In genomic region chr2:35708411-35708810, GRCh38 we compare ENCODE assay signal across 25 cellular contexts.
DNase-seq lines count a peak whose midpoint lies in the region; ATAC-seq, FAIRE-seq and TF ChIP-seq lines count a peak whose summit lies in the region.
"Had no signal": no experiment of that assay in that cellular context is flagged by ENCODE, and none has a peak within 500 bp of the region (broad histone marks: within the 10 kb centered on the region; RNA-seq: fewer than 3 reads in every experiment).

No MANE protein-coding gene starts in this region.

- H3K27me3 ChIP-seq in HepG2 (ENCODE audit: control insufficient read depth in 1 of 2, insufficient read depth in 2 of 2, low read length in 2 of 2) = no peaks in the 10 kb centered on the region
- H3K27me3 ChIP-seq in right lobe of liver = no peaks in the 10 kb centered on the region
- H3K27me3 ChIP-seq in osteoblast (ENCODE audit: insufficient read depth, low read length) = no peaks in the 10 kb centered on the region
- H3K27me3 ChIP-seq in brain microvascular endothelial cell (replicated peaks) = no peaks in the 10 kb centered on the region
- H3K27me3 ChIP-seq: BE2C; BLaER1 treated with 17β-estradiol and CSF1 and Interleukin-3, amounts not matched to agents 10 nM and 100 nM had no signal

- in situ Hi-C loops in HepG2 (cut with HindIII; ENCODE audit: extremely low pct_ligation_motif_present, low pct_unique_long_range_greater_than_20kb) = no loop called here
- in situ Hi-C loops in brain microvascular endothelial cell (cut with HindIII; ENCODE audit: low pct_ligation_motif_present, low sequenced_read_pairs) = no loop called here

- TF ChIP-seq POLR2A in HepG2 (IDR thresholded peaks at IDR 0.05; ENCODE audit: insufficient read depth in 1 of 2, low read depth in 2 of 2, low read length in 2 of 2) (no peak), right lobe of liver (IDR thresholded peaks at IDR 0.05) (no peak)

- H3K27ac ChIP-seq in HepG2 (ENCODE audit: extremely low read length, insufficient read depth, low read length) (no peak overlapping the region), right lobe of liver (no peak overlapping the region), osteoblast (ENCODE audit: low read depth, low read length) (no peak overlapping the region), brain microvascular endothelial cell (no peak overlapping the region)
- H3K27ac ChIP-seq: A549; BLaER1 treated with 17β-estradiol and CSF1 and Interleukin-3, amounts not matched to agents 10 nM and 100 nM had no signal

- POLR2A ChIA-PET in HepG2 (lab: Yijun Ruan, JAX) = no interaction called here

- TF ChIP-seq EP300 in HepG2 (IDR thresholded peaks at IDR 0.05; ENCODE audit: low read depth in 2 of 2, low read length in 2 of 2) (no peak), HepG2 (CRISPR knock-in tag; IDR thresholded peaks at IDR 0.05; ENCODE audit: borderline replicate concordance) (no peak)

- no TSS peak for BruUV-seq in HepG2 (replicated peaks; lab: Mats Ljungman, UMichigan)

- H3K36me3 ChIP-seq in HepG2 (replicated peaks in 1 of 2; ENCODE audit: control insufficient read depth in 1 of 2, insufficient read depth in 2 of 2, low read length in 2 of 2) (no peaks in the 10 kb centered on the region), right lobe of liver (no peaks in the 10 kb centered on the region), osteoblast (ENCODE audit: insufficient read depth, low read length) (no peaks in the 10 kb centered on the region), brain microvascular endothelial cell (replicated peaks) (no peaks in the 10 kb centered on the region)
- H3K36me3 ChIP-seq: BE2C; BLaER1 treated with 17β-estradiol and CSF1 and Interleukin-3, amounts not matched to agents 10 nM and 100 nM had no signal

- CTCF ChIA-PET in HepG2 (lab: Yijun Ruan, JAX; ENCODE audit: low intra/inter-chr PET ratio, low total read pairs) = no interaction called here

- no peaks in the 10 kb centered on the region for H3K4me1 ChIP-seq in HepG2 (ENCODE audit: insufficient read depth, low read length)
- no peaks in the 10 kb centered on the region for H3K4me1 ChIP-seq in right lobe of liver
- no peaks in the 10 kb centered on the region for H3K4me1 ChIP-seq in osteoblast (ENCODE audit: insufficient read depth, low read length)
- H3K4me1 ChIP-seq: A549; BE2C; BLaER1 treated with 17β-estradiol and CSF1 and Interleukin-3, amounts not matched to agents 10 nM and 100 nM had no signal

- H4K20me1 ChIP-seq in HepG2 (ENCODE audit: insufficient read depth, low read length) = no peaks in the 10 kb centered on the region
- no peaks in the 10 kb centered on the region for H4K20me1 ChIP-seq in osteoblast (ENCODE audit: insufficient read depth, low read length)
- H4K20me1 ChIP-seq: BLaER1 treated with 17β-estradiol and CSF1 and Interleukin-3, amounts not matched to agents 10 nM and 100 nM had no signal

- no peak for TF ChIP-seq CTCF in HepG2 (CRISPR knock-in tag; IDR thresholded peaks at IDR 0.05)
- TF ChIP-seq CTCF in right lobe of liver (IDR thresholded peaks at IDR 0.05) = no peak
- no peak for TF ChIP-seq CTCF in choroid plexus epithelial cell (conservative IDR thresholded peaks at IDR 0.05; ENCODE audit: low read depth, low read length)
- no peak for TF ChIP-seq CTCF in osteoblast (IDR thresholded peaks at IDR 0.05; ENCODE audit: extremely low read depth, low read depth, low read length)
- no peak for TF ChIP-seq CTCF in brain microvascular endothelial cell (IDR thresholded peaks at IDR 0.05; ENCODE audit: low read depth, low read length, missing control alignments)

- intact Hi-C loops in HepG2 (cut with micrococcal nuclease; ENCODE audit: unreplicated experiment) (no loop called here), right lobe of liver (cut with DNase I) (no loop called here)

- no peak for FAIRE-seq in HepG2 (lab: Jason Lieb, UNC)
- FAIRE-seq: A549, GM12891, GM18507 had no signal

- H3K4me3 ChIP-seq in HepG2 (replicated peaks in 1 of 3; ENCODE audit: insufficient read depth in 1 of 3, low read depth in 2 of 3, low read length in 3 of 3) (no peak overlapping the region), right lobe of liver (no peak overlapping the region), choroid plexus epithelial cell (ENCODE audit: low read depth, low read length) (no peak overlapping the region), osteoblast (ENCODE audit: insufficient read depth, low read length) (no peak overlapping the region), brain microvascular endothelial cell (ENCODE audit: low read depth, low read length) (no peak overlapping the region)
- H3K4me3 ChIP-seq: A549; BLaER1 treated with 17β-estradiol and CSF1 and Interleukin-3, amounts not matched to agents 10 nM and 100 nM; GM23338 had no signal

- H3K79me2 ChIP-seq in HepG2 (ENCODE audit: insufficient read depth, low read length) (no peaks in the 10 kb centered on the region), osteoblast (ENCODE audit: insufficient read depth, low read length) (no peaks in the 10 kb centered on the region)

- H3K9ac ChIP-seq in HepG2 (ENCODE audit: insufficient read depth, low read depth, low read length) = no peak overlapping the region
- H3K9ac ChIP-seq: BLaER1 treated with 17β-estradiol and CSF1 and Interleukin-3, amounts not matched to agents 10 nM and 100 nM had no signal

- ATAC-seq in HepG2 (no peak), right lobe of liver (no peak)
- ATAC-seq: A549, GM23338, HCT116 had no signal

- no peak overlapping the region for H3K4me2 ChIP-seq in HepG2 (ENCODE audit: low read depth, low read length)
- no peak overlapping the region for H3K4me2 ChIP-seq in osteoblast (ENCODE audit: insufficient read depth, low read length)
- H3K4me2 ChIP-seq: A549; BLaER1 treated with 17β-estradiol and CSF1 and Interleukin-3, amounts not matched to agents 10 nM and 100 nM; GM23338 had no signal

- WGBS in HepG2 (ENCODE audit: low lambda C conversion rate) = 18% methylated on average over 2 of the region's 2 CpGs
- 76% methylated on average over 2 of the region's 2 CpGs for WGBS in right lobe of liver (ENCODE audit: insufficient coverage, low coverage, low lambda C conversion rate, missing lambda C conversion rate)

- TF ChIP-seq RAD21 in HepG2 (CRISPR knock-in tag; IDR thresholded peaks at IDR 0.05) = no peak

- DNase-seq in HepG2 (ENCODE audit: low spot score) = no peak
- DNase-seq in right lobe of liver = no peak
- DNase-seq in choroid plexus epithelial cell (ENCODE audit: low read depth) = peak; percentile 2
- peak; percentile 1 for DNase-seq in osteoblast (ENCODE audit: insufficient read length, low spot score, missing footprints)
- DNase-seq in COLO668 (lab: John Stamatoyannopoulos, UW; ENCODE audit: unreplicated experiment) = no peak
- no peak for DNase-seq in NCI-H2029 (lab: John Stamatoyannopoulos, UW)
- DNase-seq in brain microvascular endothelial cell = no peak
- DNase-seq: 8988T; ACHN; AML-193; BE2C; Calu3; CD4-positive, alpha-beta T cell; CD8-positive, alpha-beta memory T cell; COR-L47; DMS53; DMS79 treated with DMSO at 0.1 percent for 48 hours; GF-D8; H9 had no signal

- no peaks in the 10 kb centered on the region for H3K9me3 ChIP-seq in HepG2 (ENCODE audit: low read length)
- no peaks in the 10 kb centered on the region for H3K9me3 ChIP-seq in right lobe of liver
- H3K9me3 ChIP-seq in osteoblast (ENCODE audit: low read depth, low read length) = no peaks in the 10 kb centered on the region
- H3K9me3 ChIP-seq: A549; BE2C; BLaER1 treated with 17β-estradiol and CSF1 and Interleukin-3, amounts not matched to agents 10 nM and 100 nM had no signal

- H2AFZ ChIP-seq in HepG2 (ENCODE audit: low read length) (no peak overlapping the region), osteoblast (ENCODE audit: low read length) (no peak overlapping the region)
- H2AFZ ChIP-seq: GM23338 had no signal

TF ChIP-seq in HepG2, 621 proteins besides CTCF, POLR2A, EP300 and RAD21:
- TF ChIP-seq ZNF558 (CRISPR knock-in tag; IDR thresholded peaks at IDR 0.05; ENCODE audit: borderline replicate concordance) (no peak), CEBPB (IDR thresholded peaks at IDR 0.05; ENCODE audit: borderline replicate concordance, low read depth, low read length) (peak; percentile 78)

Comparison
In these comparisons a context has a peak if more than half of its experiments do, and no peak if none do; other contexts are left out.
1. DNase-seq: peak in choroid plexus epithelial cell (single experiment) and osteoblast (single experiment); none in HepG2 (single experiment), right lobe of liver (0 of 3), COLO668 (single experiment), NCI-H2029 (single experiment) and brain microvascular endothelial cell (single experiment).